In the genomic region with DNA sequence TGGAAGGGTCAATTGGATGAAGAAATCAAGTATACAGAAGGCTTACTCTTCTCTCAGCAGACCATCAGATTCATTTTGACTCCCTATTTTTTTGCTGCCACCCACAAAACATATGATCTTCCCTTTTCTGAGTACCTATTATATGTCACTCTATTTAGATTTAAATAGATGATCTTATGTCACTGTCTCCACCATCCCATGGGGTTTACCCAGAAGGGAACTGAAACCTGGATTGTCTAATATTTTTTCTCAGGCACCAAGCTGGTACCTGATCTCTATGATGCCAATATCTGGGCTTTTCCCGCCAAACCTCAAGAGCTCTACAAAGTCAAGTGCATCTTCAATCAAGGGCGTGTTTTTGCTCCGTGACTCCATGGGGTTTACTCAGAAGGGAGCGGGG, we compare ENCODE assay signal across 20 cellular contexts.
"Had no signal": no experiment of that assay in that cellular context is flagged by ENCODE, and none has a peak within 500 bp of the region (broad histone marks: within the 10 kb centered on the region; RNA-seq: fewer than 3 reads in every experiment).

No MANE protein-coding gene starts in this region.

- H3K27ac Mint-ChIP-seq: mesothelial cell of epicardium, natural killer cell, progenitor cell of endocrine pancreas, type B pancreatic cell had no signal

- H3K27ac ChIP-seq: dorsolateral prefrontal cortex, heart left ventricle, ovary, suprapubic skin, thyroid gland, uterus had no signal

- H3K27me3 Mint-ChIP-seq: type B pancreatic cell had no signal

- H3K36me3 ChIP-seq: heart left ventricle, ovary, suprapubic skin, thyroid gland, uterus had no signal

- H3K9me3 Mint-ChIP-seq: neural crest cell, type B pancreatic cell had no signal

- H3K36me3 Mint-ChIP-seq: mesothelial cell of epicardium, natural killer cell, type B pancreatic cell had no signal

- H3K4me1 ChIP-seq: heart left ventricle, suprapubic skin, thyroid gland, uterus had no signal

- H3K9me3 ChIP-seq: heart left ventricle, ovary, suprapubic skin, thyroid gland, uterus had no signal

- H3K4me1 Mint-ChIP-seq: mesothelial cell of epicardium, natural killer cell had no signal

- H3K27me3 ChIP-seq: dorsolateral prefrontal cortex, heart left ventricle, ovary, suprapubic skin, thyroid gland, uterus had no signal

- DNase-seq: cortex of kidney; dorsolateral prefrontal cortex; effector CD8-positive, alpha-beta T cell; heart left ventricle; hippocampal formation; kidney glomerular epithelial cell; mammary epithelial cell; natural killer cell; right cardiac atrium; small intestine; stimulated activated CD4-positive, alpha-beta T cell treated with anti-CD3 and anti-CD28 coated beads, Interleukin-12 subunit alpha, Interleukin-12 subunit beta, amount 100 ng/mL, for 4 hours; stimulated activated naive CD8-positive, alpha-beta T cell treated with anti-CD3 and anti-CD28 coated beads, Interleukin-15, Interleukin-2, amounts not matched to agents 100 U/mL and 50 U/mL, for 24 hours; thyroid gland; uterus had no signal

- H3K4me3 ChIP-seq: dorsolateral prefrontal cortex, heart left ventricle, ovary, suprapubic skin, thyroid gland, uterus had no signal

- H3K4me3 Mint-ChIP-seq: mesothelial cell of epicardium, natural killer cell, neural crest cell, type B pancreatic cell had no signal
